Comparison of ENCODE assay signal across 14 cellular contexts in the genomic region with DNA sequence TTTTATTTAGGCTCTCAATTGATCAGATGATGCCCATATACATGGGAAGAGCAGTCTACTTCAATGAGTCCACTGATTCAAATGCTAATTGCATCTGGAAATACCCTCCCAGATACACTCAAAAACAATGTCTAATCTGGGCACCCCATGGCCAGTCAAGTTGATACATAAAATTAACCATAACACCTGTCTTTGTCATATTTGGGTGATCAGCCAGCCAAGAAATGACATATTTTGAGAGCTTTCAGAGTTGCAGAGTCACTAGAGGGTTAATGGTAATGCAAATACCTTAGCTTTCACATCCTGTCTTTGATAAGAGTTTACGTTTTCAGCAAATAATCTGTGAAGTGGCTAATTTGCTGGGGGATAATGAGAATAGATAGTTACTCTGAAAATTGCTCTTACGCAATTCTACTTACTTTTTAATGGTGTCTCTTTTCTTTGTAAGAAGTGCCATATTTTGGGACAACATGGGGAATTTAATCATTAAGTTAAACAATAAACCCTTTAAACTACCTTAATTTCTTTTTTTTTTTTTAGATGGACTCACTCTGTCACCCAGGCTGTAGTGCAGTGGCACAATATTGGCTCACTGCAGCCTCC. TPM values are rescaled to one million over a fixed set of nuclear protein-coding genes. Genes with fewer than 3 reads are reported as not detected.
A peak's percentile ranks its signal among the peaks of the same experiment; 100 is the strongest.
DNase-seq lines count a peak whose midpoint lies in the region; ATAC-seq and TF ChIP-seq lines count a peak whose summit lies in the region.
"Had no signal": no experiment of that assay in that cellular context is flagged by ENCODE, and none has a peak within 500 bp of the region (broad histone marks: within the 10 kb centered on the region; RNA-seq: fewer than 3 reads in every experiment).

No MANE protein-coding gene starts in this region.

- H3K4me3 Mint-ChIP-seq in activated CD4-positive, alpha-beta T cell treated with anti-CD3 and anti-CD28 coated beads for 36 hours = no peak overlapping the region
- H3K4me3 Mint-ChIP-seq: naive thymus-derived CD4-positive, alpha-beta T cell had no signal

- TF ChIP-seq CTCF in SU-DHL-6 (IDR thresholded peaks at IDR 0.05; ENCODE audit: insufficient read depth, low read length, poor library complexity, severe bottlenecking) = no peak

- H3K27ac ChIP-seq in SU-DHL-6 (ENCODE audit: low read depth, low read length) = peak overlapping the region; percentile 85
- H3K27ac ChIP-seq: Peyer's patch, spleen had no signal

- no peaks in the 10 kb centered on the region for H4K20me1 ChIP-seq in SU-DHL-6 (ENCODE audit: low read depth, low read length)

- H3K9ac ChIP-seq in SU-DHL-6 (ENCODE audit: low read length) = peak overlapping the region; percentile 42

- H3K27me3 Mint-ChIP-seq in activated CD4-positive, alpha-beta T cell treated with anti-CD3 and anti-CD28 coated beads for 36 hours = no peaks in the 10 kb centered on the region

- no peaks in the 10 kb centered on the region for H3K27me3 ChIP-seq in SU-DHL-6 (ENCODE audit: low read length)
- H3K27me3 ChIP-seq: Peyer's patch, spleen had no signal

- POLR2A ChIA-PET in activated CD4-positive, alpha-beta T cell treated with anti-CD3 and anti-CD28 coated beads for 36 hours (lab: Charles Lee) = interaction anchor here (0.6 kb wide), 1 partner anchor 725 kb away, joined by 11 read pairs; no protein-coding TSS in a partner anchor

- peaks cover 2% of the 10 kb centered on the region for H3K4me1 Mint-ChIP-seq in activated CD4-positive, alpha-beta T cell treated with anti-CD3 and anti-CD28 coated beads for 36 hours
- H3K4me1 Mint-ChIP-seq: naive thymus-derived CD4-positive, alpha-beta T cell had no signal

- peaks cover 19% of the 10 kb centered on the region for H3F3A ChIP-seq in SU-DHL-6 (ENCODE audit: insufficient read depth)

- intact Hi-C loops in Right ventricle myocardium superior (cut with DNase I) = no loop called here
- intact Hi-C loops in activated CD4-positive, alpha-beta T cell treated with anti-CD3 and anti-CD28 coated beads for 36 hours (cut with DNase I, micrococcal nuclease) = no loop called here

- peak overlapping the region; percentile 64 for H3K4me2 ChIP-seq in SU-DHL-6 (ENCODE audit: low read depth, low read length, poor library complexity, severe bottlenecking)

- H3K9me3 Mint-ChIP-seq in activated CD4-positive, alpha-beta T cell treated with anti-CD3 and anti-CD28 coated beads for 36 hours (ENCODE audit: low read depth) = peaks cover 6% of the 10 kb centered on the region

- H3K36me3 ChIP-seq in SU-DHL-6 (ENCODE audit: low read length) = no peaks in the 10 kb centered on the region
- H3K36me3 ChIP-seq: Peyer's patch, spleen had no signal

- peak overlapping the region; percentile 55 for H2AFZ ChIP-seq in SU-DHL-6 (ENCODE audit: low read depth, low read length, severe bottlenecking)

- H3K4me3 ChIP-seq in SU-DHL-6 (ENCODE audit: insufficient read depth, low read length, poor library complexity, severe bottlenecking) = peak overlapping the region; percentile 33
- H3K4me3 ChIP-seq: Peyer's patch, spleen had no signal

- H3K9me2 ChIP-seq in SU-DHL-6 (replicated peaks; ENCODE audit: insufficient read depth, low read length) = no peaks in the 10 kb centered on the region

- peaks cover 5% of the 10 kb centered on the region; the same call in 1 of the 2 replicates for H3K9me3 ChIP-seq in SU-DHL-6 (ENCODE audit: insufficient read depth, low read length)

- H3K27ac Mint-ChIP-seq in activated CD4-positive, alpha-beta T cell treated with anti-CD3 and anti-CD28 coated beads for 36 hours = no peak overlapping the region
- H3K27ac Mint-ChIP-seq: naive thymus-derived CD4-positive, alpha-beta T cell had no signal

- no peak for DNase-seq in cerebellar cortex (ENCODE audit: low spot score)
- DNase-seq in Right ventricle myocardium superior = no peak
- no peak for DNase-seq in activated CD4-positive, alpha-beta T cell treated with anti-CD3 and anti-CD28 coated beads for 36 hours
- DNase-seq in central memory CD4-positive, alpha-beta T cell = no peak
- DNase-seq: activated CD4-positive, alpha-beta T cell treated with anti-CD3 and anti-CD28 coated beads for 1 hour; Calu3; naive thymus-derived CD4-positive, alpha-beta T cell; NCI-H1694 treated with DMSO at 0.1 percent for 48 hours; Peyer's patch; spleen had no signal

- CTCF ChIA-PET in activated CD4-positive, alpha-beta T cell treated with anti-CD3 and anti-CD28 coated beads for 36 hours (lab: Charles Lee) = no interaction called here

- ATAC-seq in GM18861 (IDR thresholded peaks at IDR 0.05; ENCODE audit: unreplicated experiment) (peak; percentile 99), GM21515 (IDR thresholded peaks at IDR 0.05; ENCODE audit: unreplicated experiment) (peak; percentile 94), HG03095 (IDR thresholded peaks at IDR 0.05; ENCODE audit: unreplicated experiment) (peak; percentile 96), Right ventricle myocardium superior (ENCODE audit: poor library complexity) (no peak)
- no peak for ATAC-seq in activated CD4-positive, alpha-beta T cell treated with anti-CD3 and anti-CD28 coated beads for 36 hours
- ATAC-seq: naive thymus-derived CD4-positive, alpha-beta T cell had no signal

- H3K36me3 Mint-ChIP-seq in activated CD4-positive, alpha-beta T cell treated with anti-CD3 and anti-CD28 coated beads for 36 hours (ENCODE audit: low read depth) = peaks cover 2% of the 10 kb centered on the region

- no peaks in the 10 kb centered on the region for H3K79me2 ChIP-seq in SU-DHL-6 (ENCODE audit: insufficient read depth, low read length)

RNA-seq across cellular contexts. Expression of a gene that starts 49.1 kb away (rescaled TPM):
- not detected for total RNA-seq in Right ventricle myocardium superior
- not detected for total RNA-seq in activated CD4-positive, alpha-beta T cell treated with anti-CD3 and anti-CD28 coated beads for 36 hours
- total RNA-seq: Calu3; naive thymus-derived CD4-positive, alpha-beta T cell; Peyer's patch; spleen had no signal

Comparison
In these comparisons a context has a peak if more than half of its experiments do, and no peak if none do; other contexts are left out.
1. ATAC-seq: peak in GM18861 (single experiment), GM21515 (single experiment) and HG03095 (single experiment); none in Right ventricle myocardium superior (single experiment) and activated CD4-positive, alpha-beta T cell treated with anti-CD3 and anti-CD28 coated beads for 36 hours (single experiment).